Comparison of ENCODE assay signal across 9 cellular contexts in genomic region chr3:194397757-194398312, GRCh38. TPM values are rescaled to one million over a fixed set of nuclear protein-coding genes. Genes with fewer than 3 reads are reported as not detected.
A peak's percentile ranks its signal among the peaks of the same experiment; 100 is the strongest.
DNase-seq lines count a peak whose midpoint lies in the region; ATAC-seq and TF ChIP-seq lines count a peak whose summit lies in the region.
"Had no signal": no experiment of that assay in that cellular context is flagged by ENCODE, and none has a peak within 500 bp of the region (broad histone marks: within the 10 kb centered on the region; RNA-seq: fewer than 3 reads in every experiment).

No MANE protein-coding gene starts in this region.

- H3K36me3 Mint-ChIP-seq in activated T-cell treated with anti-CD3 and anti-CD28 coated beads, Interleukin-2, amount 50 U/mL, for 72 hours (ENCODE audit: insufficient read depth in 2 of 2), result peaks cover 0 to 1% of the 10 kb centered on the region in 2 donors
- H3K36me3 Mint-ChIP-seq in glutamatergic neuron (ENCODE audit: unreplicated experiment), result no peaks in the 10 kb centered on the region

- peaks cover 13% of the 10 kb centered on the region for H3K4me1 ChIP-seq in HUES6 (ENCODE audit: control insufficient read depth, insufficient read depth, low read length)

- peaks cover 16% of the 10 kb centered on the region for H3K27me3 Mint-ChIP-seq in activated T-cell treated with anti-CD3 and anti-CD28 coated beads, Interleukin-2, amount 50 U/mL, for 72 hours (ENCODE audit: low read depth)
- peaks cover 13% of the 10 kb centered on the region for H3K27me3 Mint-ChIP-seq in glutamatergic neuron (ENCODE audit: unreplicated experiment)

- no peak overlapping the region for H3K27ac ChIP-seq in HUES6 (ENCODE audit: low read depth, low read length)

- H3K4me3 ChIP-seq in HUES6 (ENCODE audit: low read depth, low read length), result peak overlapping the region; percentile 52; the same call in 1 of the 2 replicates

- peak; percentile 48 to 57 for DNase-seq in activated T-cell treated with anti-CD3 and anti-CD28 coated beads, Interleukin-2, amount 50 U/mL, for 72 hours
- DNase-seq in glutamatergic neuron (peak; percentile 49), amniotic stem cell (lab: John Stamatoyannopoulos, UW) (no peak)
- peak; percentile 21 for DNase-seq in stimulated activated CD4-positive, alpha-beta T cell treated with anti-CD3 and anti-CD28 coated beads, Interleukin-1b, Interleukin-23, amount 100 ng/mL, for 48 hours

- no peak overlapping the region for H3K9ac ChIP-seq in HUES6 (ENCODE audit: low read length)

- no peaks in the 10 kb centered on the region for H3K9me3 Mint-ChIP-seq in activated T-cell treated with anti-CD3 and anti-CD28 coated beads, Interleukin-2, amount 50 U/mL, for 72 hours
- peaks cover 2% of the 10 kb centered on the region for H3K9me3 Mint-ChIP-seq in glutamatergic neuron (ENCODE audit: unreplicated experiment)

- peaks cover 45% of the 10 kb centered on the region for H3K4me1 Mint-ChIP-seq in activated T-cell treated with anti-CD3 and anti-CD28 coated beads, Interleukin-2, amount 50 U/mL, for 72 hours (ENCODE audit: low read depth)
- H3K4me1 Mint-ChIP-seq in glutamatergic neuron (ENCODE audit: low read depth, unreplicated experiment), result peaks cover 13% of the 10 kb centered on the region

- H3K9me3 ChIP-seq in HUES6 (ENCODE audit: control insufficient read depth, insufficient read depth, low read depth, low read length), result no peaks in the 10 kb centered on the region

- H3K27me3 ChIP-seq in HUES6 (ENCODE audit: control insufficient read depth, insufficient read depth, low read length), result peaks cover 27% of the 10 kb centered on the region

- H3K36me3 ChIP-seq in HUES6 (ENCODE audit: control insufficient read depth, insufficient read depth, low read length), result no peaks in the 10 kb centered on the region

- H3K4me3 Mint-ChIP-seq in activated T-cell treated with anti-CD3 and anti-CD28 coated beads, Interleukin-2, amount 50 U/mL, for 72 hours, result peak overlapping the region; percentile 87 to 95
- H3K4me3 Mint-ChIP-seq in glutamatergic neuron (ENCODE audit: unreplicated experiment), result peak overlapping the region; percentile 81
- H3K4me3 Mint-ChIP-seq: nephron had no signal

- no peak for TF ChIP-seq CTCF in glutamatergic neuron (IDR thresholded peaks at IDR 0.05; ENCODE audit: partially characterized antibody, unreplicated experiment)

- peak; percentile 31 to 46 for ATAC-seq in activated T-cell treated with anti-CD3 and anti-CD28 coated beads, Interleukin-2, amount 50 U/mL, for 72 hours (replicated peaks in 1 of 2)
- ATAC-seq in HG03108 (IDR thresholded peaks at IDR 0.05; ENCODE audit: unreplicated experiment) (no peak), GM19467 (IDR thresholded peaks at IDR 0.05; ENCODE audit: unreplicated experiment) (no peak), GM19328 (IDR thresholded peaks at IDR 0.05; ENCODE audit: unreplicated experiment) (no peak)

- peak overlapping the region; percentile 4 for H3K27ac Mint-ChIP-seq in activated T-cell treated with anti-CD3 and anti-CD28 coated beads, Interleukin-2, amount 50 U/mL, for 72 hours
- no peak overlapping the region for H3K27ac Mint-ChIP-seq in glutamatergic neuron (ENCODE audit: unreplicated experiment)

RNA-seq across cellular contexts. Expression of gene GP5, which starts 1.2 kb away (rescaled TPM):
- 1 to 10 TPM; 1.6 to 1.9 TPM for total RNA-seq in activated T-cell treated with anti-CD3 and anti-CD28 coated beads, Interleukin-2, amount 50 U/mL, for 72 hours
- total RNA-seq in glutamatergic neuron (ENCODE audit: unreplicated experiment), result 0.15 TPM

RNA-seq across cellular contexts. Expression of gene LRRC15, which starts 28.3 kb away (rescaled TPM):
- total RNA-seq in activated T-cell treated with anti-CD3 and anti-CD28 coated beads, Interleukin-2, amount 50 U/mL, for 72 hours, result not detected
- not detected for total RNA-seq in glutamatergic neuron (ENCODE audit: unreplicated experiment)

RNA-seq across cellular contexts. Expression of gene CPN2, which starts 46.7 kb away (rescaled TPM):
- total RNA-seq in activated T-cell treated with anti-CD3 and anti-CD28 coated beads, Interleukin-2, amount 50 U/mL, for 72 hours, result not detected
- total RNA-seq in glutamatergic neuron (ENCODE audit: unreplicated experiment), result not detected

Comparison
In these comparisons a context has a peak if more than half of its experiments do, and no peak if none do; other contexts are left out.
1. ATAC-seq: peak in activated T-cell treated with anti-CD3 and anti-CD28 coated beads, Interleukin-2, amount 50 U/mL, for 72 hours (2 of 2); none in HG03108 (single experiment), GM19467 (single experiment) and GM19328 (single experiment).